Comparison of ENCODE assay signal across 19 cellular contexts in the genomic region with DNA sequence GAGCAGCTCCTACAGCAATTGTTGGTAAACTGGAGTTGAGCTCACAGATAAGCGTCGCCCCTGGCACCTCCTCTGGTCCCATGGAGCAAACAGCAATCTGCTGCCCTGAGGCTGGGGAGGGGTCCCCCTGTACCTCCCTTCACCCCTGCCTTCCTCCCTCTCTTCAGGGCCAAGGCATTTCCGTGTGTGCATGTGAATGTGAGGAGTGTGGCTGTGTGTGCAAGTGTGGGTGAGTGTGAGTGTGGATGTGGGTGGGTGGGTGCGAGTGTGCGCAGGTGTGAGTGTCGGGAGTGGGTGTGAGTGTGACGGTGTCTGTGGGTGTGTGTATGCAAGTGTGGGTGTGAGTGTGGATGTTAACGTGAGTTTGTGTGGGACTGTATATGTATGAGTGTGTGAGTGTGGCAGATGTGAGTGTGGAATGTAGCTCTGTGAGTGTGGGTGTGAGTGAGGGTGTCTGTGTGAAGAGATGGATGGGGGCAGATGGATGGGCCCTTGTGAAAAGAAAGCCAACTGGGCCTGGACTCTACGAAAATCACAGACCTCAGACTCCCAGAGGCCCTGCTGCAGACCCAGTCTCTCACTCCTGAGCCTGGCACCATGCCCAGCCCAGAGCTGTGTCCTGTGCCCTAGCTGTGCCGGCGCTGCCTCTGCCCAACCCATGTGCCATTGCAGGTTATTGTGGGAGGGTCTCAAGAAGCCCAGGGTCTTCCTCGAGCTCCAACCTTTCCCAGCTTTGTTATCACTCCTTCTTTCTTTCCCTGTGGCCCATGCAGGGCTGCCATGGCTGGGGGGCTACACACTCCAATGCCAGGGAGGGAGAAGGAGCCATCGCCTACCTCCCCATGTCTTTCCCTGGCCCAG.
DNase-seq lines count a peak whose midpoint lies in the region; TF ChIP-seq lines count a peak whose summit lies in the region.
"Had no signal": no experiment of that assay in that cellular context is flagged by ENCODE, and none has a peak within 500 bp of the region (broad histone marks: within the 10 kb centered on the region; RNA-seq: fewer than 3 reads in every experiment).

No MANE protein-coding gene starts in this region.

- CTCF ChIA-PET in activated CD4-positive, alpha-beta memory T cell treated with anti-CD3 and anti-CD28 coated beads, Interleukin-2, amount 10 ng/mL, durations not matched to agents 7 days and 5 days (lab: Charles Lee) = no interaction called here
- CTCF ChIA-PET in activated CD4-positive, alpha-beta memory T cell treated with anti-CD3 and anti-CD28 coated beads for 36 hours (lab: Charles Lee) = no interaction called here

- intact Hi-C loops in activated CD4-positive, alpha-beta memory T cell treated with anti-CD3 and anti-CD28 coated beads for 36 hours (cut with micrococcal nuclease) = no loop called here
- intact Hi-C loops in stomach (cut with DNase I; ENCODE audit: low total_unique reads) = no loop called here

- TF ChIP-seq CTCF in Peyer's patch (IDR thresholded peaks at IDR 0.05) = no peak
- no peak for TF ChIP-seq CTCF in stomach (IDR thresholded peaks at IDR 0.05)

- H3K4me3 Mint-ChIP-seq in activated CD4-positive, alpha-beta memory T cell treated with anti-CD3 and anti-CD28 coated beads, Interleukin-2, amount 10 ng/mL, durations not matched to agents 7 days and 5 days = no peak overlapping the region
- H3K4me3 Mint-ChIP-seq in activated CD4-positive, alpha-beta memory T cell treated with anti-CD3 and anti-CD28 coated beads for 36 hours = no peak overlapping the region
- H3K4me3 Mint-ChIP-seq in activated naive CD8-positive, alpha-beta T cell treated with anti-CD3 and anti-CD28 coated beads for 36 hours = no peak overlapping the region
- H3K4me3 Mint-ChIP-seq: activated CD4-positive, alpha-beta T cell treated with anti-CD3 and anti-CD28 coated beads, Interleukin-2, amount 10 ng/mL, durations not matched to agents 24 days and 14 days; activated T-cell treated with anti-CD3 and anti-CD28 coated beads, Interleukin-2, amount 50 U/mL, for 24 hours; CD14-positive monocyte; natural killer cell had no signal

- H3K4me3 ChIP-seq in Peyer's patch = no peak overlapping the region
- no peak overlapping the region for H3K4me3 ChIP-seq in stomach
- H3K4me3 ChIP-seq: GM12878, thoracic aorta had no signal

- H3K27me3 ChIP-seq in Peyer's patch (no peaks in the 10 kb centered on the region), stomach (no peaks in the 10 kb centered on the region)

- POLR2A ChIA-PET in activated CD4-positive, alpha-beta memory T cell treated with anti-CD3 and anti-CD28 coated beads, Interleukin-2, amount 10 ng/mL, durations not matched to agents 7 days and 5 days (lab: Charles Lee) = no interaction called here
- POLR2A ChIA-PET in activated CD4-positive, alpha-beta memory T cell treated with anti-CD3 and anti-CD28 coated beads for 36 hours (lab: Charles Lee) = no interaction called here

- no peaks in the 10 kb centered on the region for H3K36me3 Mint-ChIP-seq in activated CD4-positive, alpha-beta memory T cell treated with anti-CD3 and anti-CD28 coated beads, Interleukin-2, amount 10 ng/mL, durations not matched to agents 7 days and 5 days (ENCODE audit: low read depth)
- no peaks in the 10 kb centered on the region for H3K36me3 Mint-ChIP-seq in activated CD4-positive, alpha-beta memory T cell treated with anti-CD3 and anti-CD28 coated beads for 36 hours
- no peaks in the 10 kb centered on the region for H3K36me3 Mint-ChIP-seq in activated naive CD8-positive, alpha-beta T cell treated with anti-CD3 and anti-CD28 coated beads for 36 hours
- H3K36me3 Mint-ChIP-seq: activated naive CD4-positive, alpha-beta T cell treated with anti-CD3 and anti-CD28 coated beads, Interleukin-2, amount 50 U/mL, for 72 hours; CD14-positive monocyte; natural killer cell had no signal

- H3K9me3 ChIP-seq in Peyer's patch (no peaks in the 10 kb centered on the region), stomach (no peaks in the 10 kb centered on the region)
- H3K9me3 ChIP-seq: thoracic aorta had no signal

- no peaks in the 10 kb centered on the region for H3K9me3 Mint-ChIP-seq in activated CD4-positive, alpha-beta memory T cell treated with anti-CD3 and anti-CD28 coated beads, Interleukin-2, amount 10 ng/mL, durations not matched to agents 7 days and 5 days
- no peaks in the 10 kb centered on the region for H3K9me3 Mint-ChIP-seq in activated CD4-positive, alpha-beta memory T cell treated with anti-CD3 and anti-CD28 coated beads for 36 hours
- H3K9me3 Mint-ChIP-seq in activated naive CD8-positive, alpha-beta T cell treated with anti-CD3 and anti-CD28 coated beads for 36 hours = no peaks in the 10 kb centered on the region
- H3K9me3 Mint-ChIP-seq: activated CD4-positive, alpha-beta T cell treated with anti-CD3 and anti-CD28 coated beads, Interleukin-2, amount 10 ng/mL, durations not matched to agents 24 days and 14 days; activated naive CD4-positive, alpha-beta T cell treated with anti-CD3 and anti-CD28 coated beads, Interleukin-2, amount 50 U/mL, for 72 hours; activated T-cell treated with anti-CD3 and anti-CD28 coated beads, Interleukin-2, amount 50 U/mL, for 24 hours; CD14-positive monocyte; natural killer cell had no signal

- H3K36me3 ChIP-seq in Peyer's patch = no peaks in the 10 kb centered on the region
- no peaks in the 10 kb centered on the region for H3K36me3 ChIP-seq in stomach
- H3K36me3 ChIP-seq: thoracic aorta had no signal

- H3K27ac Mint-ChIP-seq in activated CD4-positive, alpha-beta memory T cell treated with anti-CD3 and anti-CD28 coated beads, Interleukin-2, amount 10 ng/mL, durations not matched to agents 7 days and 5 days = no peak overlapping the region
- H3K27ac Mint-ChIP-seq in activated CD4-positive, alpha-beta memory T cell treated with anti-CD3 and anti-CD28 coated beads for 36 hours = no peak overlapping the region
- no peak overlapping the region for H3K27ac Mint-ChIP-seq in activated naive CD8-positive, alpha-beta T cell treated with anti-CD3 and anti-CD28 coated beads for 36 hours
- H3K27ac Mint-ChIP-seq: activated CD4-positive, alpha-beta T cell treated with anti-CD3 and anti-CD28 coated beads, Interleukin-2, amount 10 ng/mL, durations not matched to agents 24 days and 14 days; activated naive CD4-positive, alpha-beta T cell treated with anti-CD3 and anti-CD28 coated beads, Interleukin-2, amount 50 U/mL, for 72 hours; activated T-cell treated with anti-CD3 and anti-CD28 coated beads, Interleukin-2, amount 50 U/mL, for 24 hours; CD14-positive monocyte; natural killer cell; progenitor cell of endocrine pancreas had no signal

- TF ChIP-seq EP300 in stomach (IDR thresholded peaks at IDR 0.05) = no peak

- TF ChIP-seq POLR2A in Peyer's patch (IDR thresholded peaks at IDR 0.05) = no peak
- no peak for TF ChIP-seq POLR2A in stomach (IDR thresholded peaks at IDR 0.05)

- H3K4me1 ChIP-seq in Peyer's patch (no peaks in the 10 kb centered on the region), stomach (no peaks in the 10 kb centered on the region)

- H3K27ac ChIP-seq in Peyer's patch (no peak overlapping the region), stomach (no peak overlapping the region)
- H3K27ac ChIP-seq: thoracic aorta had no signal

- H3K4me1 Mint-ChIP-seq in activated CD4-positive, alpha-beta memory T cell treated with anti-CD3 and anti-CD28 coated beads, Interleukin-2, amount 10 ng/mL, durations not matched to agents 7 days and 5 days = no peaks in the 10 kb centered on the region
- no peaks in the 10 kb centered on the region for H3K4me1 Mint-ChIP-seq in activated CD4-positive, alpha-beta memory T cell treated with anti-CD3 and anti-CD28 coated beads for 36 hours (ENCODE audit: low read depth)
- H3K4me1 Mint-ChIP-seq in activated naive CD8-positive, alpha-beta T cell treated with anti-CD3 and anti-CD28 coated beads for 36 hours = no peaks in the 10 kb centered on the region
- H3K4me1 Mint-ChIP-seq: activated CD4-positive, alpha-beta T cell treated with anti-CD3 and anti-CD28 coated beads, Interleukin-2, amount 10 ng/mL, durations not matched to agents 24 days and 14 days; CD14-positive monocyte; natural killer cell had no signal

- whole genome bisulfite sequencing in stomach, 5 donors = 60 to 72% (median 68%) methylated on average over 12 to 13 of the region's 13 CpGs

- peak; percentile 2 for DNase-seq in activated CD4-positive, alpha-beta memory T cell treated with anti-CD3 and anti-CD28 coated beads, Interleukin-2, amount 10 ng/mL, durations not matched to agents 7 days and 5 days
- DNase-seq in activated CD4-positive, alpha-beta memory T cell treated with anti-CD3 and anti-CD28 coated beads for 36 hours = no peak
- peak in 2 of 3 donors; percentile 31 to 34 for DNase-seq in Peyer's patch
- DNase-seq in islet precursor cell = peak; percentile 31
- DNase-seq in stomach = peak; percentile 21
- DNase-seq in activated naive CD8-positive, alpha-beta T cell treated with anti-CD3 and anti-CD28 coated beads for 36 hours = no peak
- no peak for DNase-seq in cerebellar nuclear complex (lab: John Stamatoyannopoulos, UW)
- DNase-seq in 8988T = no peak
- DNase-seq: activated CD4-positive, alpha-beta T cell treated with anti-CD3 and anti-CD28 coated beads, Interleukin-2, amount 10 ng/mL, durations not matched to agents 24 days and 14 days; activated T-cell treated with anti-CD3 and anti-CD28 coated beads, Interleukin-2, amount 50 U/mL, for 24 hours; dermis blood vessel endothelial cell; GF-D8; natural killer cell; NK-92 treated with Interleukin-12 subunit alpha and Interleukin-12 subunit beta, amount 100 ng/mL, for 24 hours had no signal

- H3K27me3 Mint-ChIP-seq in activated CD4-positive, alpha-beta memory T cell treated with anti-CD3 and anti-CD28 coated beads, Interleukin-2, amount 10 ng/mL, durations not matched to agents 7 days and 5 days = no peaks in the 10 kb centered on the region
- no peaks in the 10 kb centered on the region for H3K27me3 Mint-ChIP-seq in activated CD4-positive, alpha-beta memory T cell treated with anti-CD3 and anti-CD28 coated beads for 36 hours
- no peaks in the 10 kb centered on the region for H3K27me3 Mint-ChIP-seq in activated naive CD8-positive, alpha-beta T cell treated with anti-CD3 and anti-CD28 coated beads for 36 hours
- H3K27me3 Mint-ChIP-seq: activated CD4-positive, alpha-beta T cell treated with anti-CD3 and anti-CD28 coated beads, Interleukin-2, amount 10 ng/mL, durations not matched to agents 24 days and 14 days had no signal

Comparison
In these comparisons a context has a peak if more than half of its experiments do, and no peak if none do; other contexts are left out.
1. DNase-seq: peak in activated CD4-positive, alpha-beta memory T cell treated with anti-CD3 and anti-CD28 coated beads, Interleukin-2, amount 10 ng/mL, durations not matched to agents 7 days and 5 days (single experiment), Peyer's patch (2 of 3), islet precursor cell (single experiment) and stomach (single experiment); none in activated CD4-positive, alpha-beta memory T cell treated with anti-CD3 and anti-CD28 coated beads for 36 hours (single experiment), activated naive CD8-positive, alpha-beta T cell treated with anti-CD3 and anti-CD28 coated beads for 36 hours (single experiment), cerebellar nuclear complex (0 of 2) and 8988T (single experiment).